Comparison of ENCODE assay signal across 9 cellular contexts in the genomic region with DNA sequence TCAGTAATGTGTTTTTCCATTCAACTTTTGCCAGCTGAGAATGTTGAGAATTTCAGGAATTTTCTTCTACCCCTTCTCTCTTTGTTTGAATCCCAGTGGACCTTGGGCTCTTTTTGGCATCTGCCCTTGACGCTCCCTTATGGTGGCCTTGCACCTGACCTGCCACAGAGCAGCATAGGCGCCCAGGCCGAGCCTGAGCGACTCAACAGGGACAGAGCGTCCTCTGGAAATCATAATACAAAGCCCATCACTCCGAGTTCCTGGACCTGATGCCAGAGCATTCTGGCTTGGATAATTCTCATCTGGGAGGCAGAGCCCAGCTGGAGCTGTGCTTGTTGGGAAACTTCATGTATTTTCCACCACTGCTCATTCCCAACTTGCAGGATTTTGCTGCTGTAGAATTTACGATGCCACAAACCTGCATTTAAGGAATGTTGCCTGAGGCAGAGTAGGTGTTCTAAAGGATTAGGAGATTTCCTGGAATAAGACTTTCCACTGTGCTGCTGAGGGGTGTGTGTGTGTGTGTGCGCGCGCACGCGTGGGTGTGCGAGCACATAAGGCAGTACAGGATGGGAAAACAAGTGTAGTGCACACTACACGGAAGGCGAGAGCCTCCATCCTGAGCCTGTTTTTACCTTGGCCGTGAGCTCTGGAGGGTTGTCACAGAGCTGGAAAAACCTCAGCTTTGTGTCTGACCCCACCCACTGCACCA.
A peak's percentile ranks its signal among the peaks of the same experiment; 100 is the strongest.
DNase-seq lines count a peak whose midpoint lies in the region; ATAC-seq and TF ChIP-seq lines count a peak whose summit lies in the region.
"Had no signal": no experiment of that assay in that cellular context is flagged by ENCODE, and none has a peak within 500 bp of the region (broad histone marks: within the 10 kb centered on the region; RNA-seq: fewer than 3 reads in every experiment).

No MANE protein-coding gene starts in this region.

- no peak for ATAC-seq in GM18870 (IDR thresholded peaks at IDR 0.05; ENCODE audit: unreplicated experiment)

- peak overlapping the region; percentile 70 to 81 (median 76) for H3K27ac ChIP-seq in esophagus muscularis mucosa (replicated peaks in 1 of 4)
- H3K27ac ChIP-seq in mesodermal cell (ENCODE audit: low read depth, low read length, severe bottlenecking), result peak overlapping the region; percentile 63
- H3K27ac ChIP-seq in suprapubic skin, result peak overlapping the region; percentile 59

- intact Hi-C loops in esophagus muscularis mucosa (cut with DNase I), result no loop called here

- H3K9me3 ChIP-seq in esophagus muscularis mucosa, result no peaks in the 10 kb centered on the region
- H3K9me3 ChIP-seq in mesodermal cell (ENCODE audit: control insufficient read depth, low read length), result no peaks in the 10 kb centered on the region
- no peaks in the 10 kb centered on the region for H3K9me3 ChIP-seq in suprapubic skin

- H3K4me1 ChIP-seq in esophagus muscularis mucosa, result peaks cover 27 to 60% (median 50%) of the 10 kb centered on the region in 4 donors
- peaks cover 25% of the 10 kb centered on the region for H3K4me1 ChIP-seq in mesodermal cell (ENCODE audit: control insufficient read depth, insufficient read depth, low read length, poor library complexity, severe bottlenecking)
- peaks cover 28% of the 10 kb centered on the region for H3K4me1 ChIP-seq in suprapubic skin

- DNase-seq in M059J (ENCODE audit: low read depth) (peak; percentile 76), esophagus muscularis mucosa (ENCODE audit: extremely low spot score) (no peak), suprapubic skin (ENCODE audit: low spot score in 2 of 2) (no peak), AML-193 (lab: John Stamatoyannopoulos, UW) (no peak), NCI-H526 (lab: John Stamatoyannopoulos, UW) (no peak)
- DNase-seq in stimulated activated CD4-positive, alpha-beta T cell treated with anti-CD3 and anti-CD28 coated beads, Interleukin-4, amount 100 ng/mL, for 24 hours, result no peak
- DNase-seq: GOT3 had no signal

- TF ChIP-seq EP300 in esophagus muscularis mucosa (IDR thresholded peaks at IDR 0.05) (peak; percentile 57), suprapubic skin (IDR thresholded peaks at IDR 0.05) (no peak)

- peak overlapping the region in 2 of 4 donors; percentile 5 to 18 for H3K4me3 ChIP-seq in esophagus muscularis mucosa
- no peak overlapping the region for H3K4me3 ChIP-seq in mesodermal cell (ENCODE audit: extremely low read depth, insufficient read depth, low read length, poor library complexity, severe bottlenecking)
- peak overlapping the region; percentile 10 for H3K4me3 ChIP-seq in suprapubic skin

- H3K36me3 ChIP-seq in esophagus muscularis mucosa, result no peaks in the 10 kb centered on the region
- peaks cover 33% of the 10 kb centered on the region for H3K36me3 ChIP-seq in mesodermal cell (ENCODE audit: control insufficient read depth, insufficient read depth, low read length)
- no peaks in the 10 kb centered on the region for H3K36me3 ChIP-seq in suprapubic skin

- H3K27me3 ChIP-seq in esophagus muscularis mucosa (no peaks in the 10 kb centered on the region), suprapubic skin (no peaks in the 10 kb centered on the region)

- TF ChIP-seq POLR2A in esophagus muscularis mucosa (IDR thresholded peaks at IDR 0.05; ENCODE audit: low read depth), result no peak
- TF ChIP-seq POLR2A in suprapubic skin (IDR thresholded peaks at IDR 0.05), result no peak

- no peak for TF ChIP-seq CTCF in esophagus muscularis mucosa (IDR thresholded peaks at IDR 0.05)
- TF ChIP-seq CTCF in suprapubic skin (IDR thresholded peaks at IDR 0.05), result no peak

- 68% methylated on average over 16 of the region's 16 CpGs for WGBS in esophagus muscularis mucosa
- 78 to 87% methylated on average over 14 to 15 of the region's 16 CpGs for WGBS in mesodermal cell (ENCODE audit: insufficient coverage in 2 of 2), 2 experiments
- WGBS in suprapubic skin, result 24% methylated on average over 16 of the region's 16 CpGs
